In genomic region chr17:75904749-75905521, GRCh38 we compare ENCODE assay signal across 1 cellular context.
TF ChIP-seq lines count a peak whose summit lies in the region.

TSS of gene MRPL38 (minus strand) at chr17:75904884. CDS start at chr17:75904875, 9 bp downstream.

TF ChIP-seq in K562, 482 proteins besides CTCF, POLR2A, EP300 and RAD21 (continued from another document and continues in another):
- TF ChIP-seq, protein P1, sequence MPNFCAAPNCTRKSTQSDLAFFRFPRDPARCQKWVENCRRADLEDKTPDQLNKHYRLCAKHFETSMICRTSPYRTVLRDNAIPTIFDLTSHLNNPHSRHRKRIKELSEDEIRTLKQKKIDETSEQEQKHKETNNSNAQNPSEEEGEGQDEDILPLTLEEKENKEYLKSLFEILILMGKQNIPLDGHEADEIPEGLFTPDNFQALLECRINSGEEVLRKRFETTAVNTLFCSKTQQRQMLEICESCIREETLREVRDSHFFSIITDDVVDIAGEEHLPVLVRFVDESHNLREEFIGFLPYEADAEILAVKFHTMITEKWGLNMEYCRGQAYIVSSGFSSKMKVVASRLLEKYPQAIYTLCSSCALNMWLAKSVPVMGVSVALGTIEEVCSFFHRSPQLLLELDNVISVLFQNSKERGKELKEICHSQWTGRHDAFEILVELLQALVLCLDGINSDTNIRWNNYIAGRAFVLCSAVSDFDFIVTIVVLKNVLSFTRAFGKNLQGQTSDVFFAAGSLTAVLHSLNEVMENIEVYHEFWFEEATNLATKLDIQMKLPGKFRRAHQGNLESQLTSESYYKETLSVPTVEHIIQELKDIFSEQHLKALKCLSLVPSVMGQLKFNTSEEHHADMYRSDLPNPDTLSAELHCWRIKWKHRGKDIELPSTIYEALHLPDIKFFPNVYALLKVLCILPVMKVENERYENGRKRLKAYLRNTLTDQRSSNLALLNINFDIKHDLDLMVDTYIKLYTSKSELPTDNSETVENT (CRISPR knock-in tag; IDR thresholded peaks at IDR 0.05) = peak; percentile 60; the same call in 1 of the 2 replicates
- TF ChIP-seq YY1 (IDR thresholded peaks at IDR 0.05; ENCODE audit: borderline replicate concordance in 1 of 3, control insufficient read depth in 1 of 3, extremely low read depth in 1 of 3, insufficient read depth in 3 of 3, insufficient read length in 1 of 3, insufficient replicate concordance in 2 of 3, low read depth in 1 of 3, low read length in 2 of 3) (peak; percentile 91 to 95 (median 94)), GTF2A2 (tag; IDR thresholded peaks at IDR 0.05) (no peak), PHF21A (IDR thresholded peaks at IDR 0.05; ENCODE audit: borderline replicate concordance, low read depth) (peak; percentile 95), HSF4 (CRISPR knock-in tag; IDR thresholded peaks at IDR 0.05; ENCODE audit: borderline replicate concordance) (no peak), TEAD2 (tag; IDR thresholded peaks at IDR 0.05) (no peak), ZNF76 (CRISPR knock-in tag; IDR thresholded peaks at IDR 0.05; ENCODE audit: borderline replicate concordance) (no peak), CREM (IDR thresholded peaks at IDR 0.05; ENCODE audit: low read depth) (peak; percentile 73), ETV1 (tag; conservative IDR thresholded peaks at IDR 0.05; ENCODE audit: low read depth) (peak; percentile 96), ZC3H11A (IDR thresholded peaks at IDR 0.05; ENCODE audit: low read depth, low read length) (no peak), RBM22 (IDR thresholded peaks at IDR 0.05; ENCODE audit: low read depth, low read length, poor library complexity, severe bottlenecking) (no peak), RHOXF2B (CRISPR knock-in tag; conservative IDR thresholded peaks at IDR 0.05) (no peak), CBX3 (IDR thresholded peaks at IDR 0.05; ENCODE audit: borderline replicate concordance in 1 of 2, low read length in 2 of 2) (peak in 1 of 2 experiments; percentile 48; a peak in 2 of 3 replicates), ZNF184 (CRISPR knock-in tag; IDR thresholded peaks at IDR 0.05) (no peak), MXI1 (IDR thresholded peaks at IDR 0.05; ENCODE audit: low read depth, low read length) (no peak; the same call in 1 of the 2 replicates), STAG1 (CRISPR knock-in tag; IDR thresholded peaks at IDR 0.05; ENCODE audit: borderline replicate concordance) (peak; percentile 94), FOSL1 (tag; conservative IDR thresholded peaks at IDR 0.05) (0 out of 2 replicates have a peak, but pooled peaks have one; percentile 21), SOX6 (IDR thresholded peaks at IDR 0.05) (peak; percentile 69), LEF1 (IDR thresholded peaks at IDR 0.05) (no peak), CREB1 (IDR thresholded peaks at IDR 0.05) (peak; percentile 54; the same call in 1 of the 2 replicates), CREB1 (CRISPR knock-in tag; IDR thresholded peaks at IDR 0.05) (peak; percentile 77), ZZZ3 (IDR thresholded peaks at IDR 0.05) (no peak), SRSF9 (IDR thresholded peaks at IDR 0.05; ENCODE audit: borderline replicate concordance, low read depth, low read length) (no peak), SP1 (CRISPR knock-in tag; IDR thresholded peaks at IDR 0.05) (peak; percentile 99), L3MBTL2 (IDR thresholded peaks at IDR 0.05) (peak; percentile 88)
- TF ChIP-seq, protein P2, sequence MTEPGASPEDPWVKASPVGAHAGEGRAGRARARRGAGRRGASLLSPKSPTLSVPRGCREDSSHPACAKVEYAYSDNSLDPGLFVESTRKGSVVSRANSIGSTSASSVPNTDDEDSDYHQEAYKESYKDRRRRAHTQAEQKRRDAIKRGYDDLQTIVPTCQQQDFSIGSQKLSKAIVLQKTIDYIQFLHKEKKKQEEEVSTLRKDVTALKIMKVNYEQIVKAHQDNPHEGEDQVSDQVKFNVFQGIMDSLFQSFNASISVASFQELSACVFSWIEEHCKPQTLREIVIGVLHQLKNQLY (CRISPR knock-in tag; conservative IDR thresholded peaks at IDR 0.05) = no peak
- TF ChIP-seq, protein P3, sequence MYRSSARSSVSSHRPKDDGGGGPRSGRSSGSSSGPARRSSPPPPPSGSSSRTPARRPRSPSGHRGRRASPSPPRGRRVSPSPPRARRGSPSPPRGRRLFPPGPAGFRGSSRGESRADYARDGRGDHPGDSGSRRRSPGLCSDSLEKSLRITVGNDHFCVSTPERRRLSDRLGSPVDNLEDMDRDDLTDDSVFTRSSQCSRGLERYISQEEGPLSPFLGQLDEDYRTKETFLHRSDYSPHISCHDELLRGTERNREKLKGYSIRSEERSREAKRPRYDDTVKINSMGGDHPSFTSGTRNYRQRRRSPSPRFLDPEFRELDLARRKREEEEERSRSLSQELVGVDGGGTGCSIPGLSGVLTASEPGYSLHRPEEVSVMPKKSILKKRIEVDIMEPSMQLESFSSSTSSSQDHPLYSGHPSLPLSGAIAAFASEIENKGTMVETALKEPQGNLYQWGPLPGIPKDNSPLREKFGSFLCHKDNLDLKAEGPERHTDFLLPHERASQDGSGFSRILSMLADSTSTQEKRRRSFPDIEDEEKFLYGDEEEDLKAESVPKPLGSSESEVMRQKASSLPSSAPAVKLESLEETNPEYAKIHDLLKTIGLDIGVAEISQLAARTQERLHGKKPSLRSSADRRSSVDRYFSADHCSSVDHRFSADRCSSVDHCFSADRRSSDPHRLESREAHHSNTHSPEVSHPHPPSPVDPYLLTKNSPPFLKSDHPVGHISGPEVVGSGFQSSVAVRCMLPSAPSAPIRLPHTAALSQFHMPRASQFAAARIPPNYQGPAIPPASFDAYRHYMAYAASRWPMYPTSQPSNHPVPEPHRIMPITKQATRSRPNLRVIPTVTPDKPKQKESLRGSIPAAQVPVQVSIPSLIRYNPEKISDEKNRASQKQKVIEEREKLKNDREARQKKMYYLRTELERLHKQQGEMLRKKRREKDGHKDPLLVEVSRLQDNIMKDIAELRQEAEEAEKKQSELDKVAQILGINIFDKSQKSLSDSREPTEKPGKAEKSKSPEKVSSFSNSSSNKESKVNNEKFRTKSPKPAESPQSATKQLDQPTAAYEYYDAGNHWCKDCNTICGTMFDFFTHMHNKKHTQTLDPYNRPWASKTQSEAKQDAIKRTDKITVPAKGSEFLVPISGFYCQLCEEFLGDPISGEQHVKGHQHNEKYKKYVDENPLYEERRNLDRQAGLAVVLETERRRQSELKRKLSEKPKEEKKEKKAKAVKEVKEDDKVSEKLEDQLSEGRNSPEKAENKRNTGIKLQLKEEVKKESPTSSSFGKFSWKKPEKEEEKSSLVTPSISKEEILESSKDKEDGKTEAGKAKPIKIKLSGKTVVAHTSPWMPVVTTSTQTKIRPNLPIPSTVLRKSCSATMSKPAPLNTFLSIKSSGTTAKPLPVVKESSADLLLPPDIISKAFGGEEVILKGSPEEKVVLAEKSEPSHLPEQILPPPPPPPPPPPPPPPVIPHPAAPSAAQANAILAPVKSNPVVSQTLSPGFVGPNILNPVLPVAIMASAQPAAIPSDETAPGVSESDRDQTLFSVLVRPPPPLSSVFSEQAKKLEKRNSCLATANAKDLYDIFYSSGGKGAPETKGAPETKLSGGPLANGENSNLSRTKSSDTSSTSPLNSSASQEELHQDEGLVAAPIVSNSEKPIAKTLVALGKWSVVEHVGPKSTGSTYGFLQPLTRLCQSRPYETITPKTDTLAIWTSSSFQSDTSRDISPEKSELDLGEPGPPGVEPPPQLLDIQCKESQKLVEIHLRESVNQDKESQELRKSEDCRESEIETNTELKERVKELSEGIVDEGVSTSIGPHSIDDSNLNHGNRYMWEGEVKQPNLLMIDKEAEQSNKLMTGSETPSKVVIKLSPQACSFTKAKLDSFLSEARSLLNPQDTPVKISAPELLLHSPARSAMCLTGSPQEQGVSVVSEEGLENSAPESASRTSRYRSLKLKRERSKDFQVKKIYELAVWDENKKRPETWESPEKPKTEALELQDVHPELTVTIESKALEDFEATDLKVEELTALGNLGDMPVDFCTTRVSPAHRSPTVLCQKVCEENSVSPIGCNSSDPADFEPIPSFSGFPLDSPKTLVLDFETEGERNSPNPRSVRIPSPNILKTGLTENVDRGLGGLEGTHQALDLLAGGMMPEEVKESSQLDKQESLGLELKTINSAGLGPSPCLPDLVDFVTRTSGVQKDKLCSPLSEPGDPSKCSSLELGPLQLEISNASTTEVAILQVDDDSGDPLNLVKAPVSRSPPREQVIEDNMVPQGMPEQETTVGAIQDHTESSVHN (IDR thresholded peaks at IDR 0.05; ENCODE audit: borderline replicate concordance in 1 of 2, low read depth in 1 of 2) = no peak
- TF ChIP-seq, protein P4, sequence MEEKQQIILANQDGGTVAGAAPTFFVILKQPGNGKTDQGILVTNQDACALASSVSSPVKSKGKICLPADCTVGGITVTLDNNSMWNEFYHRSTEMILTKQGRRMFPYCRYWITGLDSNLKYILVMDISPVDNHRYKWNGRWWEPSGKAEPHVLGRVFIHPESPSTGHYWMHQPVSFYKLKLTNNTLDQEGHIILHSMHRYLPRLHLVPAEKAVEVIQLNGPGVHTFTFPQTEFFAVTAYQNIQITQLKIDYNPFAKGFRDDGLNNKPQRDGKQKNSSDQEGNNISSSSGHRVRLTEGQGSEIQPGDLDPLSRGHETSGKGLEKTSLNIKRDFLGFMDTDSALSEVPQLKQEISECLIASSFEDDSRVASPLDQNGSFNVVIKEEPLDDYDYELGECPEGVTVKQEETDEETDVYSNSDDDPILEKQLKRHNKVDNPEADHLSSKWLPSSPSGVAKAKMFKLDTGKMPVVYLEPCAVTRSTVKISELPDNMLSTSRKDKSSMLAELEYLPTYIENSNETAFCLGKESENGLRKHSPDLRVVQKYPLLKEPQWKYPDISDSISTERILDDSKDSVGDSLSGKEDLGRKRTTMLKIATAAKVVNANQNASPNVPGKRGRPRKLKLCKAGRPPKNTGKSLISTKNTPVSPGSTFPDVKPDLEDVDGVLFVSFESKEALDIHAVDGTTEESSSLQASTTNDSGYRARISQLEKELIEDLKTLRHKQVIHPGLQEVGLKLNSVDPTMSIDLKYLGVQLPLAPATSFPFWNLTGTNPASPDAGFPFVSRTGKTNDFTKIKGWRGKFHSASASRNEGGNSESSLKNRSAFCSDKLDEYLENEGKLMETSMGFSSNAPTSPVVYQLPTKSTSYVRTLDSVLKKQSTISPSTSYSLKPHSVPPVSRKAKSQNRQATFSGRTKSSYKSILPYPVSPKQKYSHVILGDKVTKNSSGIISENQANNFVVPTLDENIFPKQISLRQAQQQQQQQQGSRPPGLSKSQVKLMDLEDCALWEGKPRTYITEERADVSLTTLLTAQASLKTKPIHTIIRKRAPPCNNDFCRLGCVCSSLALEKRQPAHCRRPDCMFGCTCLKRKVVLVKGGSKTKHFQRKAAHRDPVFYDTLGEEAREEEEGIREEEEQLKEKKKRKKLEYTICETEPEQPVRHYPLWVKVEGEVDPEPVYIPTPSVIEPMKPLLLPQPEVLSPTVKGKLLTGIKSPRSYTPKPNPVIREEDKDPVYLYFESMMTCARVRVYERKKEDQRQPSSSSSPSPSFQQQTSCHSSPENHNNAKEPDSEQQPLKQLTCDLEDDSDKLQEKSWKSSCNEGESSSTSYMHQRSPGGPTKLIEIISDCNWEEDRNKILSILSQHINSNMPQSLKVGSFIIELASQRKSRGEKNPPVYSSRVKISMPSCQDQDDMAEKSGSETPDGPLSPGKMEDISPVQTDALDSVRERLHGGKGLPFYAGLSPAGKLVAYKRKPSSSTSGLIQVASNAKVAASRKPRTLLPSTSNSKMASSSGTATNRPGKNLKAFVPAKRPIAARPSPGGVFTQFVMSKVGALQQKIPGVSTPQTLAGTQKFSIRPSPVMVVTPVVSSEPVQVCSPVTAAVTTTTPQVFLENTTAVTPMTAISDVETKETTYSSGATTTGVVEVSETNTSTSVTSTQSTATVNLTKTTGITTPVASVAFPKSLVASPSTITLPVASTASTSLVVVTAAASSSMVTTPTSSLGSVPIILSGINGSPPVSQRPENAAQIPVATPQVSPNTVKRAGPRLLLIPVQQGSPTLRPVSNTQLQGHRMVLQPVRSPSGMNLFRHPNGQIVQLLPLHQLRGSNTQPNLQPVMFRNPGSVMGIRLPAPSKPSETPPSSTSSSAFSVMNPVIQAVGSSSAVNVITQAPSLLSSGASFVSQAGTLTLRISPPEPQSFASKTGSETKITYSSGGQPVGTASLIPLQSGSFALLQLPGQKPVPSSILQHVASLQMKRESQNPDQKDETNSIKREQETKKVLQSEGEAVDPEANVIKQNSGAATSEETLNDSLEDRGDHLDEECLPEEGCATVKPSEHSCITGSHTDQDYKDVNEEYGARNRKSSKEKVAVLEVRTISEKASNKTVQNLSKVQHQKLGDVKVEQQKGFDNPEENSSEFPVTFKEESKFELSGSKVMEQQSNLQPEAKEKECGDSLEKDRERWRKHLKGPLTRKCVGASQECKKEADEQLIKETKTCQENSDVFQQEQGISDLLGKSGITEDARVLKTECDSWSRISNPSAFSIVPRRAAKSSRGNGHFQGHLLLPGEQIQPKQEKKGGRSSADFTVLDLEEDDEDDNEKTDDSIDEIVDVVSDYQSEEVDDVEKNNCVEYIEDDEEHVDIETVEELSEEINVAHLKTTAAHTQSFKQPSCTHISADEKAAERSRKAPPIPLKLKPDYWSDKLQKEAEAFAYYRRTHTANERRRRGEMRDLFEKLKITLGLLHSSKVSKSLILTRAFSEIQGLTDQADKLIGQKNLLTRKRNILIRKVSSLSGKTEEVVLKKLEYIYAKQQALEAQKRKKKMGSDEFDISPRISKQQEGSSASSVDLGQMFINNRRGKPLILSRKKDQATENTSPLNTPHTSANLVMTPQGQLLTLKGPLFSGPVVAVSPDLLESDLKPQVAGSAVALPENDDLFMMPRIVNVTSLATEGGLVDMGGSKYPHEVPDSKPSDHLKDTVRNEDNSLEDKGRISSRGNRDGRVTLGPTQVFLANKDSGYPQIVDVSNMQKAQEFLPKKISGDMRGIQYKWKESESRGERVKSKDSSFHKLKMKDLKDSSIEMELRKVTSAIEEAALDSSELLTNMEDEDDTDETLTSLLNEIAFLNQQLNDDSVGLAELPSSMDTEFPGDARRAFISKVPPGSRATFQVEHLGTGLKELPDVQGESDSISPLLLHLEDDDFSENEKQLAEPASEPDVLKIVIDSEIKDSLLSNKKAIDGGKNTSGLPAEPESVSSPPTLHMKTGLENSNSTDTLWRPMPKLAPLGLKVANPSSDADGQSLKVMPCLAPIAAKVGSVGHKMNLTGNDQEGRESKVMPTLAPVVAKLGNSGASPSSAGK (IDR thresholded peaks at IDR 0.05) = no peak; the same call in 1 of the 2 replicates
- TF ChIP-seq, protein P5, sequence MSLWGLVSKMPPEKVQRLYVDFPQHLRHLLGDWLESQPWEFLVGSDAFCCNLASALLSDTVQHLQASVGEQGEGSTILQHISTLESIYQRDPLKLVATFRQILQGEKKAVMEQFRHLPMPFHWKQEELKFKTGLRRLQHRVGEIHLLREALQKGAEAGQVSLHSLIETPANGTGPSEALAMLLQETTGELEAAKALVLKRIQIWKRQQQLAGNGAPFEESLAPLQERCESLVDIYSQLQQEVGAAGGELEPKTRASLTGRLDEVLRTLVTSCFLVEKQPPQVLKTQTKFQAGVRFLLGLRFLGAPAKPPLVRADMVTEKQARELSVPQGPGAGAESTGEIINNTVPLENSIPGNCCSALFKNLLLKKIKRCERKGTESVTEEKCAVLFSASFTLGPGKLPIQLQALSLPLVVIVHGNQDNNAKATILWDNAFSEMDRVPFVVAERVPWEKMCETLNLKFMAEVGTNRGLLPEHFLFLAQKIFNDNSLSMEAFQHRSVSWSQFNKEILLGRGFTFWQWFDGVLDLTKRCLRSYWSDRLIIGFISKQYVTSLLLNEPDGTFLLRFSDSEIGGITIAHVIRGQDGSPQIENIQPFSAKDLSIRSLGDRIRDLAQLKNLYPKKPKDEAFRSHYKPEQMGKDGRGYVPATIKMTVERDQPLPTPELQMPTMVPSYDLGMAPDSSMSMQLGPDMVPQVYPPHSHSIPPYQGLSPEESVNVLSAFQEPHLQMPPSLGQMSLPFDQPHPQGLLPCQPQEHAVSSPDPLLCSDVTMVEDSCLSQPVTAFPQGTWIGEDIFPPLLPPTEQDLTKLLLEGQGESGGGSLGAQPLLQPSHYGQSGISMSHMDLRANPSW (CRISPR knock-in tag; IDR thresholded peaks at IDR 0.05) = no peak
